In genomic region chr12:131919366-131920156, GRCh38 we compare ENCODE assay signal across 20 cellular contexts. TPM values are rescaled to one million over a fixed set of nuclear protein-coding genes. Genes with fewer than 3 reads are reported as not detected.
DNase-seq lines count a peak whose midpoint lies in the region; ATAC-seq and TF ChIP-seq lines count a peak whose summit lies in the region.
"Had no signal": no experiment of that assay in that cellular context is flagged by ENCODE, and none has a peak within 500 bp of the region (broad histone marks: within the 10 kb centered on the region; RNA-seq: fewer than 3 reads in every experiment).

No MANE protein-coding gene starts in this region.

- BruUV-seq in IMR-90 (replicated peaks; lab: Mats Ljungman, UMichigan), result no TSS peak

- no peak overlapping the region for H3K18ac ChIP-seq in IMR-90 (ENCODE audit: low read depth, low read length)

- CTCF ChIA-PET in IMR-90 (lab: Yijun Ruan, JAX), result no interaction called here

- no peak overlapping the region for H3K56ac ChIP-seq in IMR-90 (ENCODE audit: extremely low read depth, insufficient read depth, low read length)

- no peak overlapping the region for H2AK5ac ChIP-seq in IMR-90 (ENCODE audit: low read depth, low read length)

- no peak overlapping the region for H2BK20ac ChIP-seq in IMR-90 (ENCODE audit: low read depth, low read length)

- in situ Hi-C loops in IMR-90 (cut with MboI; ENCODE audit: low sequenced_read_pairs), result no loop called here

- no peak overlapping the region for H2BK15ac ChIP-seq in IMR-90 (ENCODE audit: low read depth, low read length)

- no peak overlapping the region for H4K91ac ChIP-seq in IMR-90 (ENCODE audit: insufficient read depth, low read depth, low read length)

- POLR2A ChIA-PET in IMR-90 (lab: Charles Lee; ENCODE audit: unreplicated experiment), result no interaction called here

- H4K20me1 ChIP-seq in IMR-90 (ENCODE audit: insufficient read depth, low read length) (no peaks in the 10 kb centered on the region), osteoblast (ENCODE audit: insufficient read depth, low read length) (no peaks in the 10 kb centered on the region)

- TF ChIP-seq RAD21 in IMR-90 (IDR thresholded peaks at IDR 0.05; ENCODE audit: low read length), result no peak

- H3K14ac ChIP-seq in IMR-90 (replicated peaks; ENCODE audit: low read depth, low read length), result no peak overlapping the region

- H3K9ac ChIP-seq in IMR-90 (ENCODE audit: low read depth, low read length), result no peak overlapping the region

- H3K4me1 ChIP-seq in left ventricle myocardium inferior (peaks cover 48% of the 10 kb centered on the region), IMR-90 (ENCODE audit: control insufficient read depth, insufficient read depth, low read length) (no peaks in the 10 kb centered on the region), osteoblast (ENCODE audit: insufficient read depth, low read length) (no peaks in the 10 kb centered on the region)
- H3K4me1 ChIP-seq: Caco-2 had no signal

- TF ChIP-seq CTCF in left ventricle myocardium inferior (IDR thresholded peaks at IDR 0.05; ENCODE audit: borderline replicate concordance) (no peak), IMR-90 (conservative IDR thresholded peaks at IDR 0.05; ENCODE audit: low read depth, low read length) (no peak), osteoblast (IDR thresholded peaks at IDR 0.05; ENCODE audit: extremely low read depth, low read depth, low read length) (no peak)

- ATAC-seq in IMR-90 (ENCODE audit: low read depth) (no peak), HG03460 (IDR thresholded peaks at IDR 0.05; ENCODE audit: unreplicated experiment) (no peak), GM18520 (IDR thresholded peaks at IDR 0.05; ENCODE audit: unreplicated experiment) (no peak)
- ATAC-seq: SK-N-SH treated with all-trans-retinoic acid at 6 μM for 48 hours had no signal

- H3K9me3 ChIP-seq in left ventricle myocardium inferior (replicated peaks) (no peaks in the 10 kb centered on the region), IMR-90 (ENCODE audit: control insufficient read depth, insufficient read depth, low read length) (no peaks in the 10 kb centered on the region), osteoblast (ENCODE audit: low read depth, low read length) (no peaks in the 10 kb centered on the region)
- H3K9me3 ChIP-seq: Caco-2 had no signal

- dilution Hi-C loops in IMR-90 (cut with HindIII; ENCODE audit: low sequenced_read_pairs, unreplicated experiment), result no loop called here

- H4K5ac ChIP-seq in IMR-90 (ENCODE audit: low read depth, low read length), result no peak overlapping the region

- H2AK9ac ChIP-seq in IMR-90 (replicated peaks; ENCODE audit: low read depth, low read length, poor library complexity), result no peak overlapping the region

- H3K27me3 ChIP-seq in left ventricle myocardium inferior (ENCODE audit: low read depth) (no peaks in the 10 kb centered on the region), IMR-90 (ENCODE audit: control insufficient read depth, insufficient read depth, low read length) (no peaks in the 10 kb centered on the region), osteoblast (ENCODE audit: insufficient read depth, low read length) (no peaks in the 10 kb centered on the region)

- H2AFZ ChIP-seq in IMR-90 (replicated peaks; ENCODE audit: low read length, poor library complexity) (peak overlapping the region; percentile 3), osteoblast (ENCODE audit: low read length) (no peak overlapping the region)

- no peak for TF ChIP-seq POLR2A in IMR-90 (IDR thresholded peaks at IDR 0.05; ENCODE audit: low read depth, low read length)

- H3K4me2 ChIP-seq in IMR-90 (ENCODE audit: low read depth, low read length), result no peak overlapping the region
- no peak overlapping the region for H3K4me2 ChIP-seq in osteoblast (ENCODE audit: insufficient read depth, low read length)

- no peak overlapping the region for H4K8ac ChIP-seq in IMR-90 (ENCODE audit: low read depth in 2 of 2, low read length in 2 of 2)

- H3K9me1 ChIP-seq in IMR-90 (ENCODE audit: insufficient read depth, low read length), result no peaks in the 10 kb centered on the region

- H3K23ac ChIP-seq in IMR-90 (ENCODE audit: low read depth, low read length), result no peak overlapping the region

- H3K36me3 ChIP-seq in left ventricle myocardium inferior (peaks cover 71% of the 10 kb centered on the region), IMR-90 (ENCODE audit: control insufficient read depth, insufficient read depth, low read length) (peaks cover 64% of the 10 kb centered on the region), osteoblast (ENCODE audit: insufficient read depth, low read length) (peaks cover 26% of the 10 kb centered on the region)

- H3K79me2 ChIP-seq in osteoblast (ENCODE audit: insufficient read depth, low read length), result no peaks in the 10 kb centered on the region

- intact Hi-C loops in left ventricle myocardium inferior (cut with micrococcal nuclease), result no loop called here
- intact Hi-C loops in cardiac septum (cut with DNase I), result loop anchor here (5.0 kb wide), 1 partner anchor 67 kb away; no protein-coding TSS in a partner anchor
- intact Hi-C loops in IMR-90 (cut with micrococcal nuclease), result no loop called here

- H3K4me3 ChIP-seq in left ventricle myocardium inferior (no peak overlapping the region), IMR-90 (ENCODE audit: insufficient read depth, low read depth, low read length) (no peak overlapping the region), osteoblast (ENCODE audit: insufficient read depth, low read length) (no peak overlapping the region)

- no peak overlapping the region for H3K4ac ChIP-seq in IMR-90 (ENCODE audit: low read depth, low read length)

- no peak for DNase-seq in left ventricle myocardium inferior
- no peak for DNase-seq in cardiac septum (ENCODE audit: low spot score)
- DNase-seq in IMR-90, result no peak
- peak; percentile 20 for DNase-seq in iPS-NIHi11 (ENCODE audit: low spot score)
- DNase-seq in osteoblast (ENCODE audit: insufficient read length, low spot score, missing footprints), result peak; percentile 90
- DNase-seq in T-helper 1 cell, result no peak
- DNase-seq: Caco-2; CD4-positive, alpha-beta T cell; GF-D8; H9; KBM-7; NCI-H1105; NCI-H1694 treated with DMSO at 0.1 percent for 48 hours; NCI-H510A; NCI-H748 treated with DMSO at 0.1 percent for 48 hours; NK-92 treated with Interleukin-12 subunit alpha and Interleukin-12 subunit beta, amount 100 ng/mL, for 24 hours; SIG-M5 had no signal

- H3K27ac ChIP-seq in left ventricle myocardium inferior (replicated peaks), result peak overlapping the region; percentile 87
- no peak overlapping the region for H3K27ac ChIP-seq in IMR-90 (ENCODE audit: insufficient read depth, low read length)
- H3K27ac ChIP-seq in osteoblast (ENCODE audit: low read depth, low read length), result no peak overlapping the region

- H2BK5ac ChIP-seq in IMR-90 (ENCODE audit: low read depth, low read length, poor library complexity, severe bottlenecking), result no peak overlapping the region

- H2BK120ac ChIP-seq in IMR-90 (ENCODE audit: low read depth, low read length), result no peak overlapping the region

- WGBS in IMR-90 (ENCODE audit: extremely low coverage in 2 of 2, insufficient read length in 1 of 2), 2 experiments, result 95% methylated on average over 24 of the region's 37 CpGs; no CpG with 5 or more reads in 1 of the 2 experiments

- H3K79me1 ChIP-seq in IMR-90 (ENCODE audit: low read depth in 1 of 2, low read length in 2 of 2), result no peaks in the 10 kb centered on the region

TF ChIP-seq in IMR-90, 13 proteins besides CTCF, POLR2A, EP300 and RAD21 (continues in another document):
- TF ChIP-seq ELK1 (IDR thresholded peaks at IDR 0.05; ENCODE audit: borderline replicate concordance, low read depth, low read length), result no peak
- TF ChIP-seq SMC3 (IDR thresholded peaks at IDR 0.05; ENCODE audit: low read depth, low read length), result no peak
- no peak for TF ChIP-seq MAZ (IDR thresholded peaks at IDR 0.05; ENCODE audit: borderline replicate concordance, low read depth, low read length)
- TF ChIP-seq BHLHE40 (IDR thresholded peaks at IDR 0.05; ENCODE audit: low read depth, low read length), result no peak
- TF ChIP-seq RCOR1 (IDR thresholded peaks at IDR 0.05; ENCODE audit: insufficient replicate concordance, low read length), result no peak
- TF ChIP-seq RFX5 (IDR thresholded peaks at IDR 0.05; ENCODE audit: low read depth, low read length), result no peak
- no peak for TF ChIP-seq FOS (IDR thresholded peaks at IDR 0.05; ENCODE audit: low read depth, low read length)
- TF ChIP-seq USF2 (IDR thresholded peaks at IDR 0.05; ENCODE audit: low read depth, low read length), result no peak

RNA-seq across cellular contexts. Expression of gene PUS1, which starts 9.5 kb away (rescaled TPM):
- 7.7 TPM for total RNA-seq in left ventricle myocardium inferior
- total RNA-seq in cardiac septum, result 9.9 TPM
- total RNA-seq in IMR-90 (2012; rRNA removed), result 11.4 and 14.0 TPM in 2 replicates
- polyA plus RNA-seq in IMR-90 (2012; rRNA removed), result 33.1 and 36.7 TPM in 2 replicates
- 28.6 and 35.9 TPM in 2 replicates for polyA plus RNA-seq in IMR-90 (2012; cell fraction: cytosol; rRNA removed)
- 86.5 and 151 TPM in 2 replicates for polyA plus RNA-seq in IMR-90 (2012; cell fraction: nucleus; rRNA removed; ENCODE audit: low replicate concordance)
- 6.5 and 7.6 TPM in 2 replicates for total RNA-seq in osteoblast

RNA-seq across cellular contexts. Expression of gene ULK1, which starts 25.1 kb away (rescaled TPM):
- 57.4 TPM for total RNA-seq in left ventricle myocardium inferior
- total RNA-seq in cardiac septum, result 43.7 TPM
- total RNA-seq in IMR-90 (2012; rRNA removed), result 1.8 and 1.9 TPM in 2 replicates
- polyA plus RNA-seq in IMR-90 (2012; rRNA removed), result 19.2 and 20.0 TPM in 2 replicates
- polyA plus RNA-seq in IMR-90 (2012; cell fraction: cytosol; rRNA removed), result 7.8 and 17.2 TPM in 2 replicates
- polyA plus RNA-seq in IMR-90 (2012; cell fraction: nucleus; rRNA removed; ENCODE audit: low replicate concordance), result 80.3 and 166 TPM in 2 replicates
- total RNA-seq in osteoblast, result 13.3 and 14.1 TPM in 2 replicates

RNA-seq across cellular contexts. Expression of gene EP400, which starts 30.2 kb away (rescaled TPM):
- 15.3 TPM for total RNA-seq in left ventricle myocardium inferior
- total RNA-seq in cardiac septum, result 23.1 TPM
- 4.3 and 5.3 TPM in 2 replicates for total RNA-seq in IMR-90 (2012; rRNA removed)
- polyA plus RNA-seq in IMR-90 (2012; rRNA removed), result 10.3 and 11.4 TPM in 2 replicates
- 5.7 and 6.6 TPM in 2 replicates for polyA plus RNA-seq in IMR-90 (2012; cell fraction: cytosol; rRNA removed)
- 20.1 and 26.9 TPM in 2 replicates for polyA plus RNA-seq in IMR-90 (2012; cell fraction: nucleus; rRNA removed; ENCODE audit: low replicate concordance)
- total RNA-seq in osteoblast, result 14.4 and 14.5 TPM in 2 replicates

Comparison
In these comparisons a context has a peak if more than half of its experiments do, and no peak if none do; other contexts are left out.
1. DNase-seq: peak in iPS-NIHi11 (single experiment) and osteoblast (single experiment); none in left ventricle myocardium inferior (single experiment), cardiac septum (single experiment), IMR-90 (single experiment) and T-helper 1 cell (0 of 5).